8 cellular contexts compared by ENCODE assay signal in the genomic region with DNA sequence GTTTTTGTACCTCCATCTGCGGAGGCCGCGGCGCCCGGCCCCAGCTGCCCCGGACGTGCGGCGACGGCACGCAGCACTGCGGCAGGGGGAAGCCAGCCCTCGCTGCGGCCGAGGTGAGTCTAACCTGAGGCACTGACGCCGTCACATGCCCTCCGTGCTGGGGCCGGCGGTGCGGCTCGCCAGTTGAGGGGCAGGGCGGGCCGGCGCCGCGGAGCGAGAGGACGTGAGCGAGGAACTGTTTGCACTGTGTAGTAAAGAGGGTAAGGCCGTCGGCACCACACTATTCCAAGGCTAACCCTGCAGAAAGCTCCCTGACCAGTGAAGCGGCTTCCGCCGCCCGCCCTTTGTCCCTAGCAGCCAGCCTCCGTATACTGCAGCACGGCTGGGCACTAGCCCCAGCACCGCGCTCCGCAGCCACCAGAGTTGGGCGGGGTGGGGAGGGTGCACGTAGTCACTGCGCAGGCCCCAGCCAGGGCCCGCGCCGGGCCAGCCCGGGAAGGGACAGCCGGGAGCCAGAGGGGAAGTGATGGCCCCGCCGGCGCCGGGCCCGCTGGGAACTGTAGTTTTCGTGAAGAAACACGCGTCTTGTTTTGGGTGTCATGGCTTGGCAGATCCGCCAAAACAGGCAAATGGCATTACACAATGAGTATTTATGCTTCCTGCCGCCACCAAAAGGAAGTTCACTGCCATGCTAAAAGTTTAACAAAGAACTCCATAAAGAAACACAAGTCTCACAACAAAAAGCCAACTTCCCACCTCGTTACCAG. TPM values are rescaled to one million over a fixed set of nuclear protein-coding genes. Genes with fewer than 3 reads are reported as not detected.
A peak's percentile ranks its signal among the peaks of the same experiment; 100 is the strongest.
DNase-seq lines count a peak whose midpoint lies in the region; ATAC-seq and TF ChIP-seq lines count a peak whose summit lies in the region.

No MANE protein-coding gene starts in this region.

- peak; percentile 98 for TF ChIP-seq POLR2A in NB4 (IDR thresholded peaks at IDR 0.05; ENCODE audit: extremely low read depth, insufficient read length)

- H3K4me3 ChIP-seq in GM06990 (replicated peaks; ENCODE audit: low read depth, low read length): peak overlapping the region; percentile 96
- peak overlapping the region; percentile 84 for H3K4me3 ChIP-seq in NB4 (ENCODE audit: low read depth, low read length)
- H3K4me3 ChIP-seq in SK-N-MC: peak overlapping the region; percentile 91

- H3K36me3 Mint-ChIP-seq in activated naive CD4-positive, alpha-beta T cell treated with anti-CD3 and anti-CD28 coated beads, Interleukin-2, amount 50 U/mL, for 24 hours: peaks cover 2% of the 10 kb centered on the region
- peaks cover 7% of the 10 kb centered on the region for H3K36me3 Mint-ChIP-seq in glutamatergic neuron (ENCODE audit: unreplicated experiment)

- DNase-seq in GM06990 (ENCODE audit: extremely low read depth, insufficient read length) (peak; percentile 99), NB4 (ENCODE audit: low read depth) (peak; percentile 100), SK-N-MC (ENCODE audit: low read depth, low spot score) (peak; percentile 71), glutamatergic neuron (peak; percentile 97), omental fat pad (ENCODE audit: low spot score) (peak; percentile 63)

- H3K27me3 ChIP-seq in GM06990 (replicated peaks; ENCODE audit: control insufficient read depth, insufficient read depth, low read length): no peaks in the 10 kb centered on the region

- peaks cover 64% of the 10 kb centered on the region for H3K4me1 Mint-ChIP-seq in activated naive CD4-positive, alpha-beta T cell treated with anti-CD3 and anti-CD28 coated beads, Interleukin-2, amount 50 U/mL, for 24 hours
- H3K4me1 Mint-ChIP-seq in glutamatergic neuron (ENCODE audit: low read depth, unreplicated experiment): peaks cover 22% of the 10 kb centered on the region

- H3K9ac ChIP-seq in SK-N-MC (ENCODE audit: insufficient read length): peak overlapping the region; percentile 89

- no peaks in the 10 kb centered on the region for H3K9me3 Mint-ChIP-seq in activated naive CD4-positive, alpha-beta T cell treated with anti-CD3 and anti-CD28 coated beads, Interleukin-2, amount 50 U/mL, for 24 hours
- peaks cover 22% of the 10 kb centered on the region for H3K9me3 Mint-ChIP-seq in glutamatergic neuron (ENCODE audit: unreplicated experiment)

- H3K36me3 ChIP-seq in GM06990 (ENCODE audit: control insufficient read depth, insufficient read depth, low read length) (no peaks in the 10 kb centered on the region), SK-N-MC (ENCODE audit: insufficient read depth, low read length) (peaks cover 13% of the 10 kb centered on the region)

- H3K27ac ChIP-seq in SK-N-MC (peak overlapping the region; percentile 96), temporal lobe (ENCODE audit: low read depth, low read length) (peak overlapping the region; percentile 99)

- no peak for TF ChIP-seq CTCF in GM06990 (IDR thresholded peaks at IDR 0.05; ENCODE audit: insufficient read depth, low read length, poor library complexity, severe bottlenecking)
- TF ChIP-seq CTCF in NB4 (IDR thresholded peaks at IDR 0.05; ENCODE audit: low read depth, low read length): no peak
- peak; percentile 73 for TF ChIP-seq CTCF in glutamatergic neuron (IDR thresholded peaks at IDR 0.05; ENCODE audit: partially characterized antibody, unreplicated experiment)
- peak in 1 of 3 donors; percentile 2 for TF ChIP-seq CTCF in omental fat pad (IDR thresholded peaks at IDR 0.05)

- ATAC-seq in HG02571 (IDR thresholded peaks at IDR 0.05; ENCODE audit: unreplicated experiment) (peak; percentile 62), omental fat pad (ENCODE audit: low FRiP score) (peak; percentile 87)

- no peaks in the 10 kb centered on the region; the same call in 1 of the 2 replicates for H3K9me3 ChIP-seq in SK-N-MC (ENCODE audit: low read depth, low read length)

- peak overlapping the region; percentile 86 for H3K27ac Mint-ChIP-seq in activated naive CD4-positive, alpha-beta T cell treated with anti-CD3 and anti-CD28 coated beads, Interleukin-2, amount 50 U/mL, for 24 hours
- peak overlapping the region; percentile 93 for H3K27ac Mint-ChIP-seq in glutamatergic neuron (ENCODE audit: unreplicated experiment)

- H3K27me3 Mint-ChIP-seq in activated naive CD4-positive, alpha-beta T cell treated with anti-CD3 and anti-CD28 coated beads, Interleukin-2, amount 50 U/mL, for 24 hours: no peaks in the 10 kb centered on the region
- peaks cover 12% of the 10 kb centered on the region for H3K27me3 Mint-ChIP-seq in glutamatergic neuron (ENCODE audit: unreplicated experiment)

- peak overlapping the region; percentile 81 for H3K4me3 Mint-ChIP-seq in activated naive CD4-positive, alpha-beta T cell treated with anti-CD3 and anti-CD28 coated beads, Interleukin-2, amount 50 U/mL, for 24 hours
- peak overlapping the region; percentile 63 for H3K4me3 Mint-ChIP-seq in glutamatergic neuron (ENCODE audit: unreplicated experiment)

RNA-seq across cellular contexts. Expression of a gene that starts 0.6 kb away (rescaled TPM):
- total RNA-seq in glutamatergic neuron (ENCODE audit: unreplicated experiment) (191 TPM), omental fat pad (100 to 1,000 TPM in 1 of 4 donors, 10 to 100 TPM in 3; 48.9 to 109 (median 57.4) TPM), temporal lobe (119 TPM)

Comparison
In these comparisons a context has a peak if more than half of its experiments do, and no peak if none do; other contexts are left out.
1. Peak in every context shown above with its lines: DNase-seq, ATAC-seq, H3K4me3 ChIP-seq and H3K27ac ChIP-seq.